24 cellular contexts compared by ENCODE assay signal in genomic region chr1:77197351-77197750, GRCh38. TPM values are rescaled to one million over a fixed set of nuclear protein-coding genes. Genes with fewer than 3 reads are reported as not detected.
A peak's percentile ranks its signal among the peaks of the same experiment; 100 is the strongest.
DNase-seq lines count a peak whose midpoint lies in the region; ATAC-seq, FAIRE-seq and TF ChIP-seq lines count a peak whose summit lies in the region.
"Had no signal": no experiment of that assay in that cellular context is flagged by ENCODE, and none has a peak within 500 bp of the region (broad histone marks: within the 10 kb centered on the region; RNA-seq: fewer than 3 reads in every experiment).

No MANE protein-coding gene starts in this region.

- H3K4me3 ChIP-seq in endothelial cell of umbilical vein (replicated peaks in 1 of 3; ENCODE audit: insufficient read depth in 1 of 3, low read depth in 1 of 3, low read length in 3 of 3) (no peak overlapping the region), gastrocnemius medialis (no peak overlapping the region)
- H3K4me3 ChIP-seq: A549, GM12878, GM23248 had no signal

- TF ChIP-seq CTCF in D721Med (IDR thresholded peaks at IDR 0.05; ENCODE audit: insufficient read depth, missing control alignments) (no peak), endothelial cell of umbilical vein (IDR thresholded peaks at IDR 0.05; ENCODE audit: extremely low read depth in 1 of 2, insufficient read depth in 1 of 2, low read depth in 1 of 2, low read length in 2 of 2) (no peak), gastrocnemius medialis (IDR thresholded peaks at IDR 0.05 in 4 of 5, conservative IDR thresholded peaks at IDR 0.05 in 1 of 5) (no peak)

- POLR2A ChIA-PET in endothelial cell of umbilical vein (lab: Charles Lee) (no interaction called here), HEK293T (lab: Yijun Ruan, JAX) (no interaction called here)

- dilution Hi-C loops in endothelial cell of umbilical vein (cut with MboI; ENCODE audit: extremely low pct_ligation_motif_present, low sequenced_read_pairs): no loop called here

- H3K27me3 ChIP-seq in endothelial cell of umbilical vein (ENCODE audit: control insufficient read depth in 2 of 2, insufficient read depth in 2 of 2, low read length in 2 of 2): no peaks in the 10 kb centered on the region
- no peaks in the 10 kb centered on the region for H3K27me3 ChIP-seq in gastrocnemius medialis

- H2AFZ ChIP-seq in endothelial cell of umbilical vein (ENCODE audit: low read depth, low read length): no peak overlapping the region
- H2AFZ ChIP-seq: GM23248 had no signal

- in situ Hi-C loops in gastrocnemius medialis (cut with MboI; ENCODE audit: low sequenced_read_pairs in 4 of 4): no loop called here

- ATAC-seq in activated CD4-positive, CD25-positive, alpha-beta regulatory T cell treated with anti-CD3 and anti-CD28 coated beads, Interleukin-2, amount 50 U/mL, for 24 hours: peak; percentile 55 to 66
- no peak for ATAC-seq in HG03108 (IDR thresholded peaks at IDR 0.05; ENCODE audit: unreplicated experiment)
- ATAC-seq in gastrocnemius medialis: no peak
- ATAC-seq: A549; CD8-positive, alpha-beta T cell; GM12878 had no signal

- no peak overlapping the region for H3K27ac ChIP-seq in endothelial cell of umbilical vein (ENCODE audit: insufficient read depth, low read depth, low read length)
- H3K27ac ChIP-seq in gastrocnemius medialis: no peak overlapping the region
- H3K27ac ChIP-seq: 22Rv1, A549, C4-2B, GM23248 had no signal

- no peaks in the 10 kb centered on the region for H3K9me3 ChIP-seq in endothelial cell of umbilical vein (replicated peaks; ENCODE audit: control insufficient read depth, insufficient read depth, low read length)
- H3K9me3 ChIP-seq in gastrocnemius medialis: no peaks in the 10 kb centered on the region
- H3K9me3 ChIP-seq: A549 had no signal

- H3K36me3 ChIP-seq in endothelial cell of umbilical vein (ENCODE audit: control insufficient read depth in 2 of 2, extremely low read depth in 1 of 2, insufficient read depth in 2 of 2, low read length in 2 of 2): no peaks in the 10 kb centered on the region
- H3K36me3 ChIP-seq in gastrocnemius medialis: no peaks in the 10 kb centered on the region

- no peaks in the 10 kb centered on the region for H4K20me1 ChIP-seq in endothelial cell of umbilical vein (replicated peaks; ENCODE audit: control insufficient read depth, extremely low read depth, insufficient read depth, low read length)

- intact Hi-C loops in endothelial cell of umbilical vein (cut with micrococcal nuclease): no loop called here
- intact Hi-C loops in gastrocnemius medialis (cut with DNase I; ENCODE audit: low total_unique reads): no loop called here

- FAIRE-seq in D721Med (lab: Jason Lieb, UNC) (peak; percentile 6), endothelial cell of umbilical vein (lab: Jason Lieb, UNC) (peak; percentile 21)
- FAIRE-seq: A549, GM12878, GM19239, HTR-8/SVneo had no signal

- H3K4me1 ChIP-seq in endothelial cell of umbilical vein (ENCODE audit: control insufficient read depth, extremely low read depth, insufficient read depth, low read length) (no peaks in the 10 kb centered on the region), gastrocnemius medialis (no peaks in the 10 kb centered on the region)
- H3K4me1 ChIP-seq: A549 had no signal

- CTCF ChIA-PET in endothelial cell of umbilical vein (lab: Charles Lee): no interaction called here
- CTCF ChIA-PET in HEK293T (lab: Yijun Ruan, JAX): no interaction called here

- no peak overlapping the region for H3K4me2 ChIP-seq in endothelial cell of umbilical vein (ENCODE audit: insufficient read depth, low read length)
- H3K4me2 ChIP-seq: A549 had no signal

- no peaks in the 10 kb centered on the region for H3K9me1 ChIP-seq in endothelial cell of umbilical vein (replicated peaks; ENCODE audit: control insufficient read depth, extremely low read depth, insufficient read depth, low read length)

- no peaks in the 10 kb centered on the region for H3K79me2 ChIP-seq in endothelial cell of umbilical vein (ENCODE audit: control insufficient read depth, insufficient read depth, low read length)

- BruUV-seq in endothelial cell of umbilical vein (replicated peaks; lab: Mats Ljungman, UMichigan): no TSS peak

- TF ChIP-seq POLR2A in endothelial cell of umbilical vein (IDR thresholded peaks at IDR 0.05; ENCODE audit: low read depth, low read length): no peak
- TF ChIP-seq POLR2A in gastrocnemius medialis (IDR thresholded peaks at IDR 0.05): no peak

- DNase-seq in activated CD4-positive, CD25-positive, alpha-beta regulatory T cell (lab: John Stamatoyannopoulos, UW): no peak
- DNase-seq in D721Med (ENCODE audit: insufficient read length, low spot score) (no peak), endothelial cell of umbilical vein (ENCODE audit: low read depth, low spot score) (no peak), gastrocnemius medialis (no peak), HEK293T (ENCODE audit: extremely low spot score) (no peak)
- DNase-seq: AML-193; Calu3; CD8-positive, alpha-beta T cell; DMS 273 treated with DMSO at 0.1 percent for 48 hours; DMS53; DND-41; EL; GM23248; HCEC 1CT; HFFc6; KG1 had no signal

- no peak overlapping the region for H3K9ac ChIP-seq in endothelial cell of umbilical vein (replicated peaks; ENCODE audit: extremely low read depth, insufficient read depth, low read length)
- H3K9ac ChIP-seq: GM23248 had no signal

TF ChIP-seq in endothelial cell of umbilical vein, 7 proteins besides CTCF, POLR2A, EP300 and RAD21:
- TF ChIP-seq POLR2AphosphoS5 (IDR thresholded peaks at IDR 0.05; ENCODE audit: insufficient read depth, low read depth, low read length) (no peak), EZH2 (IDR thresholded peaks at IDR 0.05; ENCODE audit: borderline replicate concordance, low read depth, low read length, severe bottlenecking) (no peak), GATA2 (IDR thresholded peaks at IDR 0.05; ENCODE audit: insufficient read depth, insufficient read length, low read depth, low read length) (no peak), JUN (IDR thresholded peaks at IDR 0.05; ENCODE audit: borderline replicate concordance, insufficient read depth, insufficient read length, low read depth) (no peak), MAX (IDR thresholded peaks at IDR 0.05; ENCODE audit: insufficient read depth, insufficient read length) (no peak), FOS (IDR thresholded peaks at IDR 0.05; ENCODE audit: borderline replicate concordance, insufficient read depth, low read length) (no peak), MYC (IDR thresholded peaks at IDR 0.05; ENCODE audit: low read depth, low read length) (no peak)

TF ChIP-seq in HEK293T, 16 proteins besides CTCF, POLR2A, EP300 and RAD21:
- no peak for TF ChIP-seq TARDBP (IDR thresholded peaks at IDR 0.05)
- TF ChIP-seq L3MBTL2 (conservative IDR thresholded peaks at IDR 0.05): no peak
- no peak for TF ChIP-seq ELF4 (IDR thresholded peaks at IDR 0.05)
- no peak for TF ChIP-seq SP1 (IDR thresholded peaks at IDR 0.05)
- no peak for TF ChIP-seq FOXA1 (IDR thresholded peaks at IDR 0.05)
- no peak for TF ChIP-seq LEF1 (IDR thresholded peaks at IDR 0.05; ENCODE audit: borderline replicate concordance)
- TF ChIP-seq, protein P1, sequence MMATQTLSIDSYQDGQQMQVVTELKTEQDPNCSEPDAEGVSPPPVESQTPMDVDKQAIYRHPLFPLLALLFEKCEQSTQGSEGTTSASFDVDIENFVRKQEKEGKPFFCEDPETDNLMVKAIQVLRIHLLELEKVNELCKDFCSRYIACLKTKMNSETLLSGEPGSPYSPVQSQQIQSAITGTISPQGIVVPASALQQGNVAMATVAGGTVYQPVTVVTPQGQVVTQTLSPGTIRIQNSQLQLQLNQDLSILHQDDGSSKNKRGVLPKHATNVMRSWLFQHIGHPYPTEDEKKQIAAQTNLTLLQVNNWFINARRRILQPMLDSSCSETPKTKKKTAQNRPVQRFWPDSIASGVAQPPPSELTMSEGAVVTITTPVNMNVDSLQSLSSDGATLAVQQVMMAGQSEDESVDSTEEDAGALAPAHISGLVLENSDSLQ (IDR thresholded peaks at IDR 0.05): no peak
- no peak for TF ChIP-seq HDGF (IDR thresholded peaks at IDR 0.05; ENCODE audit: borderline replicate concordance)
- TF ChIP-seq SUZ12 (IDR thresholded peaks at IDR 0.05): no peak
- TF ChIP-seq CTBP1 (IDR thresholded peaks at IDR 0.05; ENCODE audit: borderline replicate concordance): no peak
- TF ChIP-seq NFRKB (IDR thresholded peaks at IDR 0.05): no peak
- TF ChIP-seq FOXM1 (IDR thresholded peaks at IDR 0.05; ENCODE audit: borderline replicate concordance): no peak
- no peak for TF ChIP-seq ZNF384 (IDR thresholded peaks at IDR 0.05)
- no peak for TF ChIP-seq ARNT (IDR thresholded peaks at IDR 0.05)
- no peak for TF ChIP-seq BHLHE40 (IDR thresholded peaks at IDR 0.05; ENCODE audit: borderline replicate concordance)
- no peak for TF ChIP-seq FOXK2 (IDR thresholded peaks at IDR 0.05)

RNA-seq across cellular contexts. Expression of gene PIGK, which starts 21.9 kb away (rescaled TPM):
- total RNA-seq in endothelial cell of umbilical vein: 27.0 and 32.3 TPM in 2 replicates
- 8.4 and 12.3 TPM in 2 replicates for polyA plus RNA-seq in endothelial cell of umbilical vein
- 14.0 and 14.8 TPM in 2 replicates for polyA plus RNA-seq in endothelial cell of umbilical vein (2011; cell fraction: cytosol; rRNA removed)
- 7.4 and 11.4 TPM in 2 replicates for polyA plus RNA-seq in endothelial cell of umbilical vein (2011; cell fraction: nucleus; rRNA removed)
- polyA plus RNA-seq in endothelial cell of umbilical vein (2012): 19.0 and 29.0 TPM in 2 replicates
- 28.0 and 28.7 TPM in 2 replicates for polyA minus RNA-seq in endothelial cell of umbilical vein
- 23.7 TPM for polyA minus RNA-seq in endothelial cell of umbilical vein (2011; cell fraction: cytosol; rRNA and poly(A)+ RNA removed)
- 10.5 and 13.2 TPM in 2 replicates for polyA minus RNA-seq in endothelial cell of umbilical vein (2011; cell fraction: nucleus; rRNA and poly(A)+ RNA removed)
- total RNA-seq in gastrocnemius medialis: 10 to 100 TPM in 3 of 4 donors, 1 to 10 TPM in 1; 9.0 to 12.6 (median 11.2) TPM

Comparison
In these comparisons a context has a peak if more than half of its experiments do, and no peak if none do; other contexts are left out.
1. ATAC-seq: peak in activated CD4-positive, CD25-positive, alpha-beta regulatory T cell treated with anti-CD3 and anti-CD28 coated beads, Interleukin-2, amount 50 U/mL, for 24 hours (2 of 2); none in HG03108 (single experiment) and gastrocnemius medialis (0 of 2).